Comparison of ENCODE assay signal across 16 cellular contexts in the genomic region with DNA sequence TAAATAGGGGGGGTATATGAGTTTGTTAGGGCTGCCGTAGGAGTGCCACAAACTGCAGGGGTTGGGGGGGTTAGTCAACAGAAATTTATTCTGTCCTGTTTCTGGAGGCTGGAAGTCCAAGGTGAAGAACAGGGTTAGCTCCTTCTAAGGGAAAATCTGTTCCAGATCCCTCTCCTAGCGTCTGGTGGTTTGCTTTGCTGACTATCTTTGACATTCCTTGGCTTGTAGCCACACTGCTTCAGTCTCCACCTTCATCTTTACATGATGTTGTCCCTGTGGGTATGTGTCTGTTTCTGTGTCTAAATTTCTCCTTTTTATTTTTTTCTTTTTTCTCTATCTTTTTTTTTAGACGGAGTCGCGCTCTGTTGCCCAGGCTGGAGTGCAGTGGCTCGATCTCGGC. TPM values are rescaled to one million over a fixed set of nuclear protein-coding genes. Genes with fewer than 3 reads are reported as not detected.
"Had no signal": no experiment of that assay in that cellular context is flagged by ENCODE, and none has a peak within 500 bp of the region (broad histone marks: within the 10 kb centered on the region; RNA-seq: fewer than 3 reads in every experiment).

No MANE protein-coding gene starts in this region.

- H3K9me3 ChIP-seq: right atrium auricular region, thyroid gland had no signal

- ATAC-seq: stimulated activated memory B cell treated with anti-CD40 and anti-IgM and Interleukin-4, amounts not matched to agents 10 μg/mL and 1 μg/mL and 100 μg/mL, for 72 hours had no signal

- H3K4me3 ChIP-seq: cardiac muscle cell, right atrium auricular region, thyroid gland had no signal

- DNase-seq: activated CD4-positive, alpha-beta T cell treated with anti-CD3 and anti-CD28 coated beads, Interleukin-2, amount 50 U/mL, for 4 hours; activated CD4-positive, CD25-positive, alpha-beta regulatory T cell treated with anti-CD3 and anti-CD28 coated beads, Interleukin-2, amount 50 U/mL, for 72 hours; activated naive CD4-positive, alpha-beta T cell treated with anti-CD3 and anti-CD28 coated beads, Interleukin-2, amount 10 ng/mL, durations not matched to agents 7 days and 5 days; activated T-cell treated with anti-CD3 and anti-CD28 coated beads, Interleukin-2, amount 50 U/mL, for 1 hour; glutamatergic neuron; hypothalamus; kidney glomerular epithelial cell; mesendoderm; nucleus accumbens; stimulated activated CD4-positive, alpha-beta T cell treated with anti-CD3 and anti-CD28 coated beads, Interleukin-2, amount 100 ng/mL, for 48 hours; T1000; thyroid gland had no signal

- H3K27ac ChIP-seq: cardiac muscle cell, right atrium auricular region, thyroid gland had no signal

- H3K27me3 ChIP-seq: cardiac muscle cell, right atrium auricular region, thyroid gland had no signal

RNA-seq across cellular contexts. Expression of a gene that starts 27.0 kb away (rescaled TPM):
- total RNA-seq: skeletal muscle tissue had no signal
